Comparison of ENCODE assay signal across 8 cellular contexts in genomic region chr3:194306109-194306686, GRCh38. TPM values are rescaled to one million over a fixed set of nuclear protein-coding genes. Genes with fewer than 3 reads are reported as not detected.
DNase-seq lines count a peak whose midpoint lies in the region; ATAC-seq and TF ChIP-seq lines count a peak whose summit lies in the region.

No MANE protein-coding gene starts in this region.

- H3K4me1 Mint-ChIP-seq in nephron progenitor cell, result peaks cover 55% of the 10 kb centered on the region
- H3K4me1 Mint-ChIP-seq in chondrocyte (ENCODE audit: low read depth), result peaks cover 8% of the 10 kb centered on the region

- peak; percentile 43 for ATAC-seq in GM21423 (IDR thresholded peaks at IDR 0.05; ENCODE audit: unreplicated experiment)
- no peak for ATAC-seq in Right ventricle myocardium inferior
- no peak for ATAC-seq in sciatic nerve

- TF ChIP-seq CTCF in nephron progenitor cell (IDR thresholded peaks at IDR 0.05), result no peak
- no peak for TF ChIP-seq CTCF in chondrocyte (IDR thresholded peaks at IDR 0.05)

- no peaks in the 10 kb centered on the region for H3K9me3 Mint-ChIP-seq in nephron progenitor cell
- no peaks in the 10 kb centered on the region for H3K9me3 Mint-ChIP-seq in chondrocyte (ENCODE audit: low read depth)

- peaks cover 29% of the 10 kb centered on the region for H3K27me3 Mint-ChIP-seq in nephron progenitor cell (ENCODE audit: low read depth, poor library complexity)
- H3K27me3 Mint-ChIP-seq in chondrocyte (ENCODE audit: low read depth), result peaks cover 54% of the 10 kb centered on the region

- intact Hi-C loops in Right ventricle myocardium inferior (cut with DNase I), result no loop called here
- intact Hi-C loops in sciatic nerve (cut with DNase I), result no loop called here

- H3K36me3 Mint-ChIP-seq in nephron progenitor cell (ENCODE audit: low read depth) (no peaks in the 10 kb centered on the region), chondrocyte (ENCODE audit: low read depth) (peaks cover 1% of the 10 kb centered on the region)

- no peak overlapping the region for H3K27ac Mint-ChIP-seq in nephron progenitor cell
- H3K27ac Mint-ChIP-seq in chondrocyte (ENCODE audit: unreplicated experiment), result no peak overlapping the region

- no peak overlapping the region for H3K4me3 Mint-ChIP-seq in nephron progenitor cell
- H3K4me3 Mint-ChIP-seq in chondrocyte (ENCODE audit: unreplicated experiment), result no peak overlapping the region

- DNase-seq in DMS79 treated with DMSO at 0.1 percent for 48 hours (lab: John Stamatoyannopoulos, UW), result peak; percentile 82
- DNase-seq in KG1 (lab: John Stamatoyannopoulos, UW), result peak; percentile 91
- peak; percentile 21 to 36 for DNase-seq in activated CD4-positive, alpha-beta T cell treated with anti-CD3 and anti-CD28 coated beads, Interleukin-2, amount 50 U/mL, for 4 hours
- DNase-seq in nephron progenitor cell, result peak; percentile 34
- DNase-seq in chondrocyte (ENCODE audit: low spot score), result no peak
- DNase-seq in Right ventricle myocardium inferior (ENCODE audit: missing footprints), result no peak
- DNase-seq in sciatic nerve (ENCODE audit: low spot score), result no peak

RNA-seq across cellular contexts. Expression of gene CPN2, which starts 44.9 kb away (rescaled TPM):
- total RNA-seq in chondrocyte, result not detected in 3 replicates
- total RNA-seq in Right ventricle myocardium inferior, result 2.3 TPM
- not detected for total RNA-seq in sciatic nerve

Comparison
In these comparisons a context has a peak if more than half of its experiments do, and no peak if none do; other contexts are left out.
1. DNase-seq: peak in DMS79 treated with DMSO at 0.1 percent for 48 hours (single experiment), KG1 (single experiment), activated CD4-positive, alpha-beta T cell treated with anti-CD3 and anti-CD28 coated beads, Interleukin-2, amount 50 U/mL, for 4 hours (2 of 2) and nephron progenitor cell (single experiment); none in chondrocyte (single experiment), Right ventricle myocardium inferior (single experiment) and sciatic nerve (single experiment).